In genomic region chr3:129428382-129429079, GRCh38 we compare ENCODE assay signal across 1 cellular context.
TF ChIP-seq lines count a peak whose summit lies in the region.

EFCAB12 (minus strand) TSS chr3:129428636; CDS start chr3:129428488, 148 bp downstream.

TF ChIP-seq in HepG2, 621 proteins besides CTCF, POLR2A, EP300 and RAD21 (continued from another document and continues in another):
- TF ChIP-seq LRRFIP1 (CRISPR knock-in tag; conservative IDR thresholded peaks at IDR 0.05) (no peak), ZNF232 (CRISPR knock-in tag; IDR thresholded peaks at IDR 0.05; ENCODE audit: borderline replicate concordance) (peak; percentile 48; the same call in 1 of the 2 replicates), ZNF281 (CRISPR knock-in tag; IDR thresholded peaks at IDR 0.05; ENCODE audit: borderline replicate concordance) (no peak), FOXP4 (CRISPR knock-in tag; IDR thresholded peaks at IDR 0.05) (no peak), GPBP1L1 (CRISPR knock-in tag; IDR thresholded peaks at IDR 0.05) (no peak), ZNF670 (CRISPR knock-in tag; IDR thresholded peaks at IDR 0.05; ENCODE audit: borderline replicate concordance) (no peak), ZBTB21 (CRISPR knock-in tag; IDR thresholded peaks at IDR 0.05) (no peak), ZNF124 (CRISPR knock-in tag; IDR thresholded peaks at IDR 0.05) (peak; percentile 41; the same call in 1 of the 2 replicates), FOXO1 (CRISPR knock-in tag; IDR thresholded peaks at IDR 0.05) (no peak), ZNF746 (CRISPR knock-in tag; IDR thresholded peaks at IDR 0.05) (no peak), MED13 (CRISPR knock-in tag; IDR thresholded peaks at IDR 0.05) (no peak), PLRG1 (conservative IDR thresholded peaks at IDR 0.05) (no peak), ZNF883 (CRISPR knock-in tag; IDR thresholded peaks at IDR 0.05; ENCODE audit: not compliant biosample characterization) (no peak), BCL3 (CRISPR knock-in tag; IDR thresholded peaks at IDR 0.05) (no peak), ZNF24 (IDR thresholded peaks at IDR 0.05) (no peak), GATAD1 (CRISPR knock-in tag; IDR thresholded peaks at IDR 0.05) (peak; percentile 31; the same call in 1 of the 2 replicates), BCLAF1 (IDR thresholded peaks at IDR 0.05) (no peak), TAF15 (IDR thresholded peaks at IDR 0.05; ENCODE audit: low read depth, low read length, poor library complexity, severe bottlenecking) (no peak), ZBTB42 (CRISPR knock-in tag; IDR thresholded peaks at IDR 0.05) (no peak), ZBTB46 (CRISPR knock-in tag; IDR thresholded peaks at IDR 0.05; ENCODE audit: borderline replicate concordance) (no peak), ZNF660 (CRISPR knock-in tag; IDR thresholded peaks at IDR 0.05; ENCODE audit: borderline replicate concordance, low read depth) (no peak), ZNF609 (CRISPR knock-in tag; IDR thresholded peaks at IDR 0.05; ENCODE audit: borderline replicate concordance) (0 out of 2 replicates have a peak, but pooled peaks have one; percentile 42), ZNF749 (CRISPR knock-in tag; IDR thresholded peaks at IDR 0.05; ENCODE audit: borderline replicate concordance) (no peak), NFKBIZ (CRISPR knock-in tag; IDR thresholded peaks at IDR 0.05) (no peak), ZBTB38 (CRISPR knock-in tag; IDR thresholded peaks at IDR 0.05) (no peak), IRF9 (CRISPR knock-in tag; IDR thresholded peaks at IDR 0.05; ENCODE audit: borderline replicate concordance) (no peak), REST (IDR thresholded peaks at IDR 0.05; ENCODE audit: borderline replicate concordance in 1 of 2, low read depth in 1 of 2, low read length in 2 of 2) (no peak), KLF13 (CRISPR knock-in tag; IDR thresholded peaks at IDR 0.05) (no peak)
